In the genomic region with DNA sequence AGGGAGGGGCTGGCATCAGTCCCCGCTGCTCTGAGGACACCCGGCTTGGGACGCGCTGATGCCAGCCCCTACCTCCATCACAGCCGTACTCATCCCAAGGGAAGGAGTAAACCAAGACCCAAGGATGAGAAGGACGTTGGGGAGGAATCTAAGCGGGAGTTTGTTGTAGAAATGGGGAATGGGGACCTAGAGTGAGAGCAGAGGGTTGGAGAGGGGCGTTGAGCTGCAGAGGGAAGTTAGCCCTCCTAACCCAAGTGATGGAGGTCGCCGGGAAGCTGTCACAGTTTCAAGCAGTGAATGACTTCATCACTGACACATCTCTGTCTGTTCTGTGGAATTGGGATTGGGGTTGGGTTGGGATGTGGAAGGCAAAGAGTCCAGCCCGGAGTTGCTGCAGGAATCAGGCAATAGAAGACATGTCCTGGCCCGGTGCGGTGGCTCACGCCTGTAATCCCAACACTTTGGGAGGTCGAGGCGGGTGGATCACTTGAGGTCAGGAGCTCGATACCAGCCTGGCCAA, we compare ENCODE assay signal across 8 cellular contexts. TPM values are rescaled to one million over a fixed set of nuclear protein-coding genes. Genes with fewer than 3 reads are reported as not detected.
A peak's percentile ranks its signal among the peaks of the same experiment; 100 is the strongest.
DNase-seq lines count a peak whose midpoint lies in the region; ATAC-seq lines count a peak whose summit lies in the region.

No MANE protein-coding gene starts in this region.

- H3K9ac ChIP-seq in BLaER1 treated with 17β-estradiol and CSF1 and Interleukin-3, amounts not matched to agents 10 nM and 100 nM = peak overlapping the region; percentile 93 to 99 (median 98); a peak in 21 of 22 replicates
- peak overlapping the region; percentile 74 for H3K9ac ChIP-seq in NT2/D1 (ENCODE audit: insufficient read length, low read depth)

- peaks cover 29 to 89% (median 47%) of the 10 kb centered on the region in 10 experiments for H3K4me1 ChIP-seq in BLaER1 treated with 17β-estradiol and CSF1 and Interleukin-3, amounts not matched to agents 10 nM and 100 nM
- H3K4me1 ChIP-seq in NT2/D1 (ENCODE audit: insufficient read depth, insufficient read length) (no peaks in the 10 kb centered on the region), aorta (ENCODE audit: control insufficient read depth in 1 of 2, insufficient read depth in 2 of 2, low read length in 2 of 2) (peaks cover 0 to 2% of the 10 kb centered on the region in 2 donors)

- H3K9me3 Mint-ChIP-seq in effector memory CD8-positive, alpha-beta T cell = peaks cover 0 to 8% of the 10 kb centered on the region in 2 donors
- H3K9me3 Mint-ChIP-seq in naive thymus-derived CD8-positive, alpha-beta T cell = no peaks in the 10 kb centered on the region

- no peak for ATAC-seq in effector memory CD8-positive, alpha-beta T cell (replicated peaks)
- ATAC-seq in naive thymus-derived CD8-positive, alpha-beta T cell = no peak
- ATAC-seq in GM18861 (IDR thresholded peaks at IDR 0.05; ENCODE audit: unreplicated experiment) (no peak), GM19023 (IDR thresholded peaks at IDR 0.05; ENCODE audit: unreplicated experiment) (no peak), aorta (ENCODE audit: low FRiP score) (no peak)

- peak overlapping the region; percentile 72 to 75 for H3K4me3 Mint-ChIP-seq in effector memory CD8-positive, alpha-beta T cell
- H3K4me3 Mint-ChIP-seq in naive thymus-derived CD8-positive, alpha-beta T cell = peak overlapping the region; percentile 66 to 88 (median 78)

- no peaks in the 10 kb centered on the region for H3K27me3 Mint-ChIP-seq in effector memory CD8-positive, alpha-beta T cell
- no peaks in the 10 kb centered on the region for H3K27me3 Mint-ChIP-seq in naive thymus-derived CD8-positive, alpha-beta T cell

- 82 to 86% methylated on average over 17 of the region's 17 CpGs for WGBS in aorta, 2 donors

- H3K4me2 ChIP-seq in BLaER1 treated with 17β-estradiol and CSF1 and Interleukin-3, amounts not matched to agents 10 nM and 100 nM = peak overlapping the region; percentile 80 to 95 (median 92)

- intact Hi-C loops in aorta (cut with DNase I) = loop anchor here in 1 of 2 donors (10.0 kb wide), 1 partner anchor 159 kb away; a partner anchor contains a TSS

- no peaks in the 10 kb centered on the region for H3K9me3 ChIP-seq in BLaER1 treated with 17β-estradiol and CSF1 and Interleukin-3, amounts not matched to agents 10 nM and 100 nM (replicated peaks in 1 of 11)
- no peaks in the 10 kb centered on the region for H3K9me3 ChIP-seq in NT2/D1 (ENCODE audit: insufficient read depth, low read length)
- no peaks in the 10 kb centered on the region for H3K9me3 ChIP-seq in aorta (ENCODE audit: control insufficient read depth, low read length)

- H3K36me3 Mint-ChIP-seq in effector memory CD8-positive, alpha-beta T cell (ENCODE audit: insufficient read depth) = peaks cover 9% of the 10 kb centered on the region
- no peaks in the 10 kb centered on the region for H3K36me3 Mint-ChIP-seq in naive thymus-derived CD8-positive, alpha-beta T cell

- H3K27ac ChIP-seq in BLaER1 treated with 17β-estradiol and CSF1 and Interleukin-3, amounts not matched to agents 10 nM and 100 nM = peak overlapping the region in 10 of 11 experiments; percentile 95 to 99 (median 98); a peak in 17 of 22 replicates
- H3K27ac ChIP-seq in aorta (ENCODE audit: low read depth in 1 of 2, low read length in 2 of 2) = no peak overlapping the region

- H4K20me1 ChIP-seq in BLaER1 treated with 17β-estradiol and CSF1 and Interleukin-3, amounts not matched to agents 10 nM and 100 nM = no peaks in the 10 kb centered on the region; a peak in 2 of 22 replicates

- no peaks in the 10 kb centered on the region for H3K27me3 ChIP-seq in BLaER1 treated with 17β-estradiol and CSF1 and Interleukin-3, amounts not matched to agents 10 nM and 100 nM
- peaks cover 37% of the 10 kb centered on the region for H3K27me3 ChIP-seq in NT2/D1 (ENCODE audit: insufficient read depth, insufficient read length)
- H3K27me3 ChIP-seq in aorta (ENCODE audit: control insufficient read depth in 1 of 2, insufficient read depth in 2 of 2, low read length in 1 of 2) = no peaks in the 10 kb centered on the region

- H3K4me1 Mint-ChIP-seq in effector memory CD8-positive, alpha-beta T cell (ENCODE audit: low read depth in 2 of 2) = peaks cover 58 to 73% of the 10 kb centered on the region in 2 donors
- peaks cover 41 to 84% (median 71%) of the 10 kb centered on the region in 4 donors for H3K4me1 Mint-ChIP-seq in naive thymus-derived CD8-positive, alpha-beta T cell

- DNase-seq in NT2/D1 (ENCODE audit: low read depth, low spot score) = no peak
- peak in 1 of 3 experiments; percentile 8 for DNase-seq in effector memory CD8-positive, alpha-beta T cell
- DNase-seq in naive thymus-derived CD8-positive, alpha-beta T cell = peak in 1 of 10 donors; percentile 12
- no peak for DNase-seq in medulla oblongata (ENCODE audit: extremely low spot score)
- no peak for DNase-seq in aorta

- H3K27ac Mint-ChIP-seq in effector memory CD8-positive, alpha-beta T cell = peak overlapping the region; percentile 70 to 93
- peak overlapping the region; percentile 42 to 92 (median 78) for H3K27ac Mint-ChIP-seq in naive thymus-derived CD8-positive, alpha-beta T cell

- H3K36me3 ChIP-seq in BLaER1 treated with 17β-estradiol and CSF1 and Interleukin-3, amounts not matched to agents 10 nM and 100 nM = peaks cover 0 to 19% (median 5%) of the 10 kb centered on the region in 11 experiments; a peak in 3 of 22 replicates
- peaks cover 9% of the 10 kb centered on the region for H3K36me3 ChIP-seq in NT2/D1 (ENCODE audit: insufficient read depth, insufficient read length, low read length)
- H3K36me3 ChIP-seq in aorta (ENCODE audit: control insufficient read depth in 1 of 2, insufficient read depth in 2 of 2, low read length in 1 of 2) = no peaks in the 10 kb centered on the region

- peak overlapping the region; percentile 76 to 91 (median 86); a peak in 19 of 20 replicates for H3K4me3 ChIP-seq in BLaER1 treated with 17β-estradiol and CSF1 and Interleukin-3, amounts not matched to agents 10 nM and 100 nM
- H3K4me3 ChIP-seq in NT2/D1 (ENCODE audit: insufficient read length, low read depth) (peak overlapping the region; percentile 55), aorta (ENCODE audit: low read length in 2 of 2) (no peak overlapping the region)

- POLR2A ChIA-PET in naive thymus-derived CD8-positive, alpha-beta T cell (lab: Charles Lee) = interaction anchor here (0.7 to 1.3 kb wide), 3 partner anchors 69 to 157 kb away, joined by 3 to 5 read pairs (median 3); no protein-coding TSS in a partner anchor

RNA-seq across cellular contexts. Expression of a gene that starts 0.8 kb away (rescaled TPM):
- total RNA-seq in naive thymus-derived CD8-positive, alpha-beta T cell = 1 to 10 TPM; 2.5 to 2.6 TPM
- polyA plus RNA-seq in naive thymus-derived CD8-positive, alpha-beta T cell = 10 to 100 TPM in 1 of 3 donors, 1 to 10 TPM in 2; 4.1 to 12.4 (median 4.7) TPM
- 10 to 100 TPM; 13.9 to 14.3 TPM for total RNA-seq in aorta
- 1 to 10 TPM; 3.4 to 4.1 TPM for polyA plus RNA-seq in aorta

Comparison
In these comparisons a context has a peak if more than half of its experiments do, and no peak if none do; other contexts are left out.
1. H3K27ac ChIP-seq: peak in BLaER1 treated with 17β-estradiol and CSF1 and Interleukin-3, amounts not matched to agents 10 nM and 100 nM (10 of 11); none in aorta (0 of 2).
2. H3K4me3 ChIP-seq: peak in BLaER1 treated with 17β-estradiol and CSF1 and Interleukin-3, amounts not matched to agents 10 nM and 100 nM (10 of 10) and NT2/D1 (single experiment); none in aorta (0 of 2).
3. RNA of a gene that starts 0.8 kb away (total RNA-seq): 13.9 to 14.3 TPM in aorta; 2.5 to 2.6 TPM in naive thymus-derived CD8-positive, alpha-beta T cell; every median in the first group is over 4 times any median in the second.